ENCODE assay signal across 8 cellular contexts in genomic region chr19:3366761-3367571, GRCh38. TPM values are rescaled to one million over a fixed set of nuclear protein-coding genes. Genes with fewer than 3 reads are reported as not detected.
DNase-seq lines count a peak whose midpoint lies in the region; ATAC-seq and TF ChIP-seq lines count a peak whose summit lies in the region.

No MANE protein-coding gene starts in this region.

- H3K9me3 ChIP-seq in A673 (ENCODE audit: low read depth, low read length, poor library complexity, severe bottlenecking) (no peaks in the 10 kb centered on the region), endocrine pancreas (ENCODE audit: control insufficient read depth, low read length) (no peaks in the 10 kb centered on the region), muscle layer of colon (ENCODE audit: low read length) (no peaks in the 10 kb centered on the region)

- DNase-seq in A673 (ENCODE audit: low spot score) (peak; percentile 74), GM12865 (ENCODE audit: low read depth) (peak; percentile 69), SK-N-DZ (ENCODE audit: low spot score) (peak; percentile 45)
- no peak for DNase-seq in stimulated activated naive CD4-positive, alpha-beta T cell (lab: John Stamatoyannopoulos, UW)

- ATAC-seq in HG03139 (IDR thresholded peaks at IDR 0.05; ENCODE audit: unreplicated experiment) (no peak), GM18870 (IDR thresholded peaks at IDR 0.05; ENCODE audit: unreplicated experiment) (no peak)

- peak overlapping the region; percentile 83 for H3K9ac ChIP-seq in endocrine pancreas (ENCODE audit: control insufficient read depth, insufficient read depth, low read length)
- peak overlapping the region; percentile 100 for H3K9ac ChIP-seq in muscle layer of colon (ENCODE audit: low read length)

- H3K4me1 ChIP-seq in A673 (ENCODE audit: insufficient read depth, low read length, poor library complexity, severe bottlenecking): peaks cover 46% of the 10 kb centered on the region
- H3K4me1 ChIP-seq in endocrine pancreas (ENCODE audit: control insufficient read depth, insufficient read depth, low read length): peaks cover 3% of the 10 kb centered on the region
- H3K4me1 ChIP-seq in muscle layer of colon (ENCODE audit: insufficient read depth, low read length): peaks cover 73% of the 10 kb centered on the region

- BruUV-seq in A673 (replicated peaks; lab: Mats Ljungman, UMichigan): no TSS peak

- peaks cover 4% of the 10 kb centered on the region for H3K36me3 ChIP-seq in A673 (ENCODE audit: insufficient read depth, low read length, poor library complexity, severe bottlenecking)
- H3K36me3 ChIP-seq in endocrine pancreas (ENCODE audit: control insufficient read depth, insufficient read depth, low read length): no peaks in the 10 kb centered on the region
- H3K36me3 ChIP-seq in muscle layer of colon (ENCODE audit: insufficient read depth, low read length): no peaks in the 10 kb centered on the region

- peak overlapping the region; percentile 78 for H3K4me3 ChIP-seq in A673 (ENCODE audit: low read depth, low read length, poor library complexity, severe bottlenecking)
- H3K4me3 ChIP-seq in GM12865 (ENCODE audit: low read depth, low read length): peak overlapping the region; percentile 97
- H3K4me3 ChIP-seq in endocrine pancreas (ENCODE audit: control insufficient read depth, insufficient read depth, low read length): no peak overlapping the region
- peak overlapping the region; percentile 81 to 85 for H3K4me3 ChIP-seq in muscle layer of colon (ENCODE audit: low read depth in 1 of 2, low read length in 2 of 2)

- TF ChIP-seq CTCF in A673 (conservative IDR thresholded peaks at IDR 0.05; ENCODE audit: low read depth, low read length) (no peak), GM12865 (IDR thresholded peaks at IDR 0.05; ENCODE audit: insufficient read depth, low read depth, low read length, missing control alignments) (no peak)

- H3K27ac ChIP-seq in A673 (ENCODE audit: low read depth, low read length, poor library complexity, severe bottlenecking) (peak overlapping the region; percentile 96), muscle layer of colon (ENCODE audit: low read depth, low read length) (peak overlapping the region; percentile 100)

- H3K27me3 ChIP-seq in A673 (replicated peaks; ENCODE audit: insufficient read depth, low read depth, low read length, poor library complexity) (no peaks in the 10 kb centered on the region), endocrine pancreas (ENCODE audit: control insufficient read depth, insufficient read depth, low read length) (no peaks in the 10 kb centered on the region), muscle layer of colon (ENCODE audit: control insufficient read depth in 1 of 2, insufficient read depth in 2 of 2, low read length in 2 of 2) (no peaks in the 10 kb centered on the region)

- POLR2A ChIA-PET in A673 (lab: Charles Lee; ENCODE audit: low non-redundant PET): no interaction called here

- intact Hi-C loops in A673 (cut with micrococcal nuclease; ENCODE audit: unreplicated experiment): loop anchor here (5.0 kb wide), 1 partner anchor 60 kb away; no protein-coding TSS in a partner anchor

- CTCF ChIA-PET in A673 (lab: Charles Lee): interaction anchor here (0.6 kb wide), 1 partner anchor 241 kb away, joined by 5 read pairs; no protein-coding TSS in a partner anchor

RNA-seq across cellular contexts. Expression of gene NFIC, which starts 0.6 kb away (rescaled TPM):
- 112 and 122 TPM in 2 replicates for total RNA-seq in A673 (2021)
- 3.0 and 3.3 TPM in 2 replicates for polyA plus RNA-seq in SK-N-DZ (2014; cell fraction: cytosol; rRNA removed)
- polyA plus RNA-seq in SK-N-DZ (2014; cell fraction: nucleus; rRNA removed): 1.5 and 2.7 TPM in 2 replicates

Comparison
In these comparisons a context has a peak if more than half of its experiments do, and no peak if none do; other contexts are left out.
1. DNase-seq: peak in A673 (single experiment), GM12865 (single experiment) and SK-N-DZ (single experiment); none in stimulated activated naive CD4-positive, alpha-beta T cell (0 of 6).